Comparison of ENCODE assay signal across 19 cellular contexts in genomic region chr17:80446645-80447405, GRCh38. TPM values are rescaled to one million over a fixed set of nuclear protein-coding genes. Genes with fewer than 3 reads are reported as not detected.
DNase-seq lines count a peak whose midpoint lies in the region; ATAC-seq, FAIRE-seq and TF ChIP-seq lines count a peak whose summit lies in the region.
"Had no signal": no experiment of that assay in that cellular context is flagged by ENCODE, and none has a peak within 500 bp of the region (broad histone marks: within the 10 kb centered on the region; RNA-seq: fewer than 3 reads in every experiment).

No MANE protein-coding gene starts in this region.

- no peak for TF ChIP-seq EP300 in suprapubic skin (IDR thresholded peaks at IDR 0.05)

- no peak for ATAC-seq in GM21447 (IDR thresholded peaks at IDR 0.05; ENCODE audit: unreplicated experiment)
- no peak for ATAC-seq in esophagus mucosa
- ATAC-seq: left lobe of liver, sciatic nerve had no signal

- H3K9me3 ChIP-seq in adrenal gland (replicated peaks in 1 of 3) (no peaks in the 10 kb centered on the region), suprapubic skin (no peaks in the 10 kb centered on the region)

- peak; percentile 85 for FAIRE-seq in HTR-8/SVneo (lab: Jason Lieb, UNC)

- DNase-seq in AG20443 (ENCODE audit: low spot score) (peak; percentile 44), HTR-8/SVneo (ENCODE audit: insufficient read length, low spot score) (peak; percentile 23), adrenal gland (peak; percentile 54 to 77 (median 70)), hepatic stellate cell (ENCODE audit: low spot score) (peak; percentile 74), NK-92 (lab: John Stamatoyannopoulos, UW; ENCODE audit: unreplicated experiment) (no peak), suprapubic skin (ENCODE audit: low spot score in 2 of 2) (no peak)
- DNase-seq: activated CD4-positive, CD25-positive, alpha-beta regulatory T cell; AML-193; Calu3; GOT3; Karpas-422; NCI-H1417; occipital lobe; SIG-M5 had no signal

- H3K4me3 ChIP-seq in adrenal gland, result no peak overlapping the region
- H3K4me3 ChIP-seq in suprapubic skin, result no peak overlapping the region

- H3K4me1 ChIP-seq in adrenal gland (replicated peaks in 1 of 2), result peaks cover 16 to 17% of the 10 kb centered on the region in 2 donors
- H3K4me1 ChIP-seq in suprapubic skin, result no peaks in the 10 kb centered on the region
- H3K4me1 ChIP-seq: foreskin keratinocyte had no signal

- intact Hi-C loops in adrenal gland (cut with DNase I), result no loop called here

- H3K27ac ChIP-seq in adrenal gland (peak overlapping the region in 4 of 5 donors; percentile 35 to 93 (median 71)), suprapubic skin (no peak overlapping the region)
- H3K27ac ChIP-seq: foreskin keratinocyte had no signal

- TF ChIP-seq POLR2A in adrenal gland (IDR thresholded peaks at IDR 0.05) (no peak), suprapubic skin (IDR thresholded peaks at IDR 0.05) (no peak)

- TF ChIP-seq CTCF in adrenal gland (IDR thresholded peaks at IDR 0.05) (no peak), suprapubic skin (IDR thresholded peaks at IDR 0.05) (no peak)

- no peaks in the 10 kb centered on the region for H3K27me3 ChIP-seq in adrenal gland
- H3K27me3 ChIP-seq in suprapubic skin, result no peaks in the 10 kb centered on the region
- H3K27me3 ChIP-seq: foreskin keratinocyte had no signal

- H3K36me3 ChIP-seq in adrenal gland (replicated peaks in 1 of 2), result no peaks in the 10 kb centered on the region
- no peaks in the 10 kb centered on the region for H3K36me3 ChIP-seq in suprapubic skin

- WGBS in adrenal gland, 4 donors, result 43 to 48% (median 44%) methylated on average over 9 to 12 of the region's 12 CpGs
- WGBS in suprapubic skin, result 67% methylated on average over 7 of the region's 12 CpGs

RNA-seq across cellular contexts. Expression of gene NPTX1, which starts 29.6 kb away (rescaled TPM):
- total RNA-seq in adrenal gland (10 to 100 TPM in 1 of 8 donors, 1 to 10 TPM in 7; 1.1 to 20.6 (median 5.5) TPM), suprapubic skin (1 to 10 TPM in 3 of 4 donors, under 1 TPM in 1; 0.72 to 4.2 (median 3.7) TPM), esophagus mucosa (not detected)
- polyA plus RNA-seq in adrenal gland, result 10 to 100 TPM in 1 of 3 donors, 1 to 10 TPM in 1, under 1 TPM in 1; 0.30 to 68.2 (median 1.0) TPM
- polyA plus RNA-seq: foreskin keratinocyte had no signal

RNA-seq across cellular contexts. Expression of gene ENDOV, which starts 31.9 kb away (rescaled TPM):
- total RNA-seq in adrenal gland (10 to 100 TPM in 7 of 8 donors, 1 to 10 TPM in 1; 7.1 to 26.0 (median 17.8) TPM), suprapubic skin (10 to 100 TPM; 17.1 to 47.8 (median 19.3) TPM), esophagus mucosa (12.9 TPM)
- polyA plus RNA-seq in adrenal gland, result 10 to 100 TPM in 2 of 3 donors, 1 to 10 TPM in 1; 9.5 to 31.9 (median 24.5) TPM

Comparison
In these comparisons a context has a peak if more than half of its experiments do, and no peak if none do; other contexts are left out.
1. DNase-seq: peak in AG20443 (single experiment), HTR-8/SVneo (single experiment), adrenal gland (7 of 7) and hepatic stellate cell (single experiment); none in NK-92 (single experiment) and suprapubic skin (0 of 2).